ENCODE assay signal across 14 cellular contexts in the genomic region with DNA sequence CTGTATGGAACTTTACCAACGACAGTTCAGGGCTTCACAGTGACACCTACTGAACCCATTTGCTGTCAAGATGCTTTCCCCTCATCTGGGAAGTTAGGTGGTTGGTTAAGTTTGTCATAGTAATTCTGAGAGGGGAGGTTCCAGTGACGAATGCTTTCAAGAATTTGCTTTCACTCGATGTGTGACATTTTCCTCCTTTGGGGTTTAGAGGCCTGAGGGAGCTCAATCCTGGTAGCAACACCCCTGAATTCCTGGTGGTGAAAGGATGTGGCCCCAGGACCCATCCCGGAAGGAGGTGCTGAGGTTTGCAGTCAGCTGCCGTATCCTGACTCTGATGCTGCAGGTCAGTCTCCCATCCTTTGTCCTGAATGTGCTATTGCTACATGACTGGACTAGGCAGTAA. TPM values are rescaled to one million over a fixed set of nuclear protein-coding genes. Genes with fewer than 3 reads are reported as not detected.
DNase-seq lines count a peak whose midpoint lies in the region; ATAC-seq and TF ChIP-seq lines count a peak whose summit lies in the region.
"Had no signal": no experiment of that assay in that cellular context is flagged by ENCODE, and none has a peak within 500 bp of the region (broad histone marks: within the 10 kb centered on the region; RNA-seq: fewer than 3 reads in every experiment).

No MANE protein-coding gene starts in this region.

- H3K4me1 Mint-ChIP-seq in CD4-positive, CD25-positive, alpha-beta regulatory T cell: peaks cover 17 to 52% (median 40%) of the 10 kb centered on the region in 4 donors
- peaks cover 64% of the 10 kb centered on the region for H3K4me1 Mint-ChIP-seq in T-helper 1 cell treated with Interleukin-12 subunit alpha and Interleukin-12 subunit beta and Interleukin-4 antibody, amounts not matched to agents 30 μg/mL and 1 μg/mL, for 36 hours (ENCODE audit: low read depth)
- H3K4me1 Mint-ChIP-seq in endothelial cell (ENCODE audit: unreplicated experiment): peaks cover 47% of the 10 kb centered on the region

- peak in 1 of 3 donors; percentile 67 for DNase-seq in CD4-positive, CD25-positive, alpha-beta regulatory T cell
- DNase-seq in GM06990 (ENCODE audit: extremely low read depth, insufficient read length) (no peak), endothelial cell (ENCODE audit: low spot score) (no peak), pons (ENCODE audit: low spot score) (no peak), RWPE1 (ENCODE audit: low spot score) (no peak)
- DNase-seq: caudate nucleus, DMS 273 treated with DMSO at 0.1 percent for 48 hours, NCI-H2081 treated with DMSO at 0.1 percent for 48 hours, posterior cingulate gyrus had no signal

- peaks cover 9% of the 10 kb centered on the region for H3K27me3 Mint-ChIP-seq in CD4-positive, CD25-positive, alpha-beta regulatory T cell
- no peaks in the 10 kb centered on the region for H3K27me3 Mint-ChIP-seq in T-helper 1 cell treated with Interleukin-12 subunit alpha and Interleukin-12 subunit beta and Interleukin-4 antibody, amounts not matched to agents 30 μg/mL and 1 μg/mL, for 36 hours (ENCODE audit: low read depth)
- peaks cover 16% of the 10 kb centered on the region for H3K27me3 Mint-ChIP-seq in endothelial cell (ENCODE audit: unreplicated experiment)
- H3K27me3 Mint-ChIP-seq: memory B cell had no signal

- H3K9me3 ChIP-seq in CD4-positive, CD25-positive, alpha-beta regulatory T cell (ENCODE audit: control insufficient read depth in 2 of 2, low read length in 2 of 2): no peaks in the 10 kb centered on the region

- no peak for ATAC-seq in CD4-positive, CD25-positive, alpha-beta regulatory T cell (ENCODE audit: low read depth in 2 of 2)
- no peak for ATAC-seq in HG03378 (IDR thresholded peaks at IDR 0.05; ENCODE audit: unreplicated experiment)
- no peak for ATAC-seq in HG02763 (IDR thresholded peaks at IDR 0.05; ENCODE audit: unreplicated experiment)

- H3K27me3 ChIP-seq in CD4-positive, CD25-positive, alpha-beta regulatory T cell (ENCODE audit: control insufficient read depth, insufficient read depth, low read length): no peaks in the 10 kb centered on the region
- H3K27me3 ChIP-seq in GM06990 (replicated peaks; ENCODE audit: control insufficient read depth, insufficient read depth, low read length): no peaks in the 10 kb centered on the region

- CTCF ChIA-PET in RWPE1 (lab: Yijun Ruan, JAX): interaction anchor here (0.6 to 5.2 kb wide), 6 partner anchors 19 to 190 kb away, joined by 3 to 96 read pairs (median 4); no protein-coding TSS in a partner anchor

- no peak overlapping the region for H3K4me3 ChIP-seq in CD4-positive, CD25-positive, alpha-beta regulatory T cell (ENCODE audit: low read depth, low read length)
- H3K4me3 ChIP-seq in GM06990 (replicated peaks; ENCODE audit: low read depth, low read length): peak overlapping the region; percentile 22; the same call in 1 of the 2 replicates

- peaks cover 47% of the 10 kb centered on the region for H3K4me1 ChIP-seq in CD4-positive, CD25-positive, alpha-beta regulatory T cell (ENCODE audit: control insufficient read depth, insufficient read depth, low read length, poor library complexity, severe bottlenecking)

- POLR2A ChIA-PET in RWPE1 (lab: Yijun Ruan, JAX; ENCODE audit: low non-redundant PET): no interaction called here

- no peaks in the 10 kb centered on the region for H3K9me3 Mint-ChIP-seq in CD4-positive, CD25-positive, alpha-beta regulatory T cell
- H3K9me3 Mint-ChIP-seq in T-helper 1 cell treated with Interleukin-12 subunit alpha and Interleukin-12 subunit beta and Interleukin-4 antibody, amounts not matched to agents 30 μg/mL and 1 μg/mL, for 36 hours: no peaks in the 10 kb centered on the region
- H3K9me3 Mint-ChIP-seq in endothelial cell (ENCODE audit: unreplicated experiment): no peaks in the 10 kb centered on the region
- H3K9me3 Mint-ChIP-seq: memory B cell had no signal

- no peak overlapping the region for H3K27ac ChIP-seq in CD4-positive, CD25-positive, alpha-beta regulatory T cell (ENCODE audit: insufficient read depth, low read length, poor library complexity, severe bottlenecking)
- no peak overlapping the region for H3K27ac ChIP-seq in RWPE1
- H3K27ac ChIP-seq: KMS-11 had no signal

- peaks cover 31% of the 10 kb centered on the region for H3K36me3 Mint-ChIP-seq in CD4-positive, CD25-positive, alpha-beta regulatory T cell
- H3K36me3 Mint-ChIP-seq in T-helper 1 cell treated with Interleukin-12 subunit alpha and Interleukin-12 subunit beta and Interleukin-4 antibody, amounts not matched to agents 30 μg/mL and 1 μg/mL, for 36 hours (ENCODE audit: low read depth): peaks cover 26% of the 10 kb centered on the region
- H3K36me3 Mint-ChIP-seq in endothelial cell (ENCODE audit: low read depth, unreplicated experiment): peaks cover 14% of the 10 kb centered on the region

- peak overlapping the region in 2 of 4 donors; percentile 71 to 100 for H3K4me3 Mint-ChIP-seq in CD4-positive, CD25-positive, alpha-beta regulatory T cell
- H3K4me3 Mint-ChIP-seq in T-helper 1 cell treated with Interleukin-12 subunit alpha and Interleukin-12 subunit beta and Interleukin-4 antibody, amounts not matched to agents 30 μg/mL and 1 μg/mL, for 36 hours: peak overlapping the region; percentile 99
- no peak overlapping the region for H3K4me3 Mint-ChIP-seq in endothelial cell (ENCODE audit: unreplicated experiment)
- H3K4me3 Mint-ChIP-seq: memory B cell had no signal

- no peak for TF ChIP-seq CTCF in GM06990 (IDR thresholded peaks at IDR 0.05; ENCODE audit: insufficient read depth, low read length, poor library complexity, severe bottlenecking)
- no peak for TF ChIP-seq CTCF in endothelial cell (IDR thresholded peaks at IDR 0.05; ENCODE audit: unreplicated experiment)
- no peak for TF ChIP-seq CTCF in RWPE1 (conservative IDR thresholded peaks at IDR 0.05; ENCODE audit: low read depth)

- peaks cover 17% of the 10 kb centered on the region for H3K36me3 ChIP-seq in CD4-positive, CD25-positive, alpha-beta regulatory T cell (ENCODE audit: control insufficient read depth, insufficient read depth, low read length)
- H3K36me3 ChIP-seq in GM06990 (ENCODE audit: control insufficient read depth, insufficient read depth, low read length): peaks cover 15% of the 10 kb centered on the region

- peak overlapping the region in 2 of 3 donors; percentile 15 to 100 for H3K27ac Mint-ChIP-seq in CD4-positive, CD25-positive, alpha-beta regulatory T cell
- peak overlapping the region; percentile 91 for H3K27ac Mint-ChIP-seq in T-helper 1 cell treated with Interleukin-12 subunit alpha and Interleukin-12 subunit beta and Interleukin-4 antibody, amounts not matched to agents 30 μg/mL and 1 μg/mL, for 36 hours
- H3K27ac Mint-ChIP-seq in endothelial cell (ENCODE audit: unreplicated experiment): peak overlapping the region; percentile 36

RNA-seq across cellular contexts. Expression of gene PIGV, which starts 2.8 kb away (rescaled TPM):
- 8.6 TPM for total RNA-seq in CD4-positive, CD25-positive, alpha-beta regulatory T cell
- polyA plus RNA-seq in CD4-positive, CD25-positive, alpha-beta regulatory T cell: 10 to 100 TPM in 2 of 4 donors, 1 to 10 TPM in 2; 8.3 to 13.2 (median 9.8) TPM
- total RNA-seq in endothelial cell (ENCODE audit: unreplicated experiment): 7.6 TPM

RNA-seq across cellular contexts. Expression of gene ZDHHC18, which starts 35.9 kb away (rescaled TPM):
- total RNA-seq in CD4-positive, CD25-positive, alpha-beta regulatory T cell: 73.6 TPM
- polyA plus RNA-seq in CD4-positive, CD25-positive, alpha-beta regulatory T cell: 10 to 100 TPM in 2 of 4 donors, 1 to 10 TPM in 2; 4.4 to 14.8 (median 10.3) TPM
- 32.4 TPM for total RNA-seq in endothelial cell (ENCODE audit: unreplicated experiment)

Comparison
In these comparisons a context has a peak if more than half of its experiments do, and no peak if none do; other contexts are left out.
1. H3K27ac Mint-ChIP-seq: peak in every context shown above with its lines; median percentile 91 in T-helper 1 cell treated with Interleukin-12 subunit alpha and Interleukin-12 subunit beta and Interleukin-4 antibody, amounts not matched to agents 30 μg/mL and 1 μg/mL, for 36 hours; 58 in CD4-positive, CD25-positive, alpha-beta regulatory T cell; 36 in endothelial cell.